20 cellular contexts compared by ENCODE assay signal in genomic region chr5:58002318-58002717, GRCh38.
A peak's percentile ranks its signal among the peaks of the same experiment; 100 is the strongest.
DNase-seq lines count a peak whose midpoint lies in the region; ATAC-seq and TF ChIP-seq lines count a peak whose summit lies in the region.
"Had no signal": no experiment of that assay in that cellular context is flagged by ENCODE, and none has a peak within 500 bp of the region (broad histone marks: within the 10 kb centered on the region; RNA-seq: fewer than 3 reads in every experiment).

No MANE protein-coding gene starts in this region.

- H3K36me3 Mint-ChIP-seq in activated T-helper 17 cell treated with anti-CD3 and anti-CD28 coated beads, Interleukin-2, amount 50 U/mL, for 72 hours (ENCODE audit: low read depth), result no peaks in the 10 kb centered on the region
- H3K36me3 Mint-ChIP-seq: neural progenitor cell had no signal

- H3K4me3 Mint-ChIP-seq in activated T-helper 17 cell treated with anti-CD3 and anti-CD28 coated beads, Interleukin-2, amount 50 U/mL, for 72 hours, result no peak overlapping the region
- H3K4me3 Mint-ChIP-seq: neural progenitor cell; stimulated activated naive CD8-positive, alpha-beta T cell treated with anti-CD3 and anti-CD28 coated beads, Interleukin-15, amount 100 ng/mL, for 72 hours had no signal

- H3K36me3 ChIP-seq in adipocyte (ENCODE audit: control insufficient read depth, insufficient read depth, low read length, severe bottlenecking), result no peaks in the 10 kb centered on the region
- no peaks in the 10 kb centered on the region for H3K36me3 ChIP-seq in mucosa of descending colon (ENCODE audit: low read depth)
- H3K36me3 ChIP-seq in mesendoderm (ENCODE audit: control insufficient read depth, insufficient read depth, low read length), result no peaks in the 10 kb centered on the region
- H3K36me3 ChIP-seq: adrenal gland, neural progenitor cell, tibial nerve had no signal

- H3K27ac ChIP-seq in mesendoderm (ENCODE audit: low read depth, low read length), result no peak overlapping the region
- H3K27ac ChIP-seq: adrenal gland, neural progenitor cell, tibial nerve had no signal

- no peak overlapping the region for H2BK15ac ChIP-seq in mesendoderm (replicated peaks; ENCODE audit: low read depth)

- DNase-seq in LHCN-M2 (ENCODE audit: low read depth), result peak; percentile 26
- peak; percentile 14 for DNase-seq in adipocyte (ENCODE audit: low read depth)
- DNase-seq in fibroblast of mammary gland (ENCODE audit: low read depth), result peak; percentile 8
- DNase-seq in mucosa of descending colon, result no peak
- no peak for DNase-seq in iPS-NIHi7 (ENCODE audit: extremely low spot score)
- DNase-seq in mesendoderm, result no peak
- DNase-seq: activated CD4-positive, alpha-beta T cell treated with anti-CD3 and anti-CD28 coated beads, Interleukin-2, amount 50 U/mL, for 4 hours; activated gamma-delta T cell; adrenal gland; AML-193; central memory CD4-positive, alpha-beta T cell; DND-41; NCI-H1092; NCI-H526; stimulated activated CD4-positive, alpha-beta T cell treated with anti-CD3 and anti-CD28 coated beads, Interleukin-4, amount 100 ng/mL, for 24 hours; stimulated activated naive CD8-positive, alpha-beta T cell treated with anti-CD3 and anti-CD28 coated beads, Interleukin-15, amount 100 ng/mL, for 72 hours had no signal

- no peak overlapping the region for H2BK5ac ChIP-seq in mesendoderm (ENCODE audit: low read length)

- H3K27ac Mint-ChIP-seq in activated T-helper 17 cell treated with anti-CD3 and anti-CD28 coated beads, Interleukin-2, amount 50 U/mL, for 72 hours, result no peak overlapping the region
- H3K27ac Mint-ChIP-seq: neural progenitor cell; stimulated activated naive CD8-positive, alpha-beta T cell treated with anti-CD3 and anti-CD28 coated beads, Interleukin-15, amount 100 ng/mL, for 72 hours had no signal

- H3K18ac ChIP-seq in mesendoderm (ENCODE audit: low read length), result no peak overlapping the region

- TF ChIP-seq CTCF in fibroblast of mammary gland (conservative IDR thresholded peaks at IDR 0.05; ENCODE audit: control insufficient read depth, insufficient read depth, low read depth, low read length) (no peak), mucosa of descending colon (IDR thresholded peaks at IDR 0.05) (no peak)

- no peaks in the 10 kb centered on the region for H3K9me3 Mint-ChIP-seq in activated T-helper 17 cell treated with anti-CD3 and anti-CD28 coated beads, Interleukin-2, amount 50 U/mL, for 72 hours
- H3K9me3 Mint-ChIP-seq: stimulated activated naive CD8-positive, alpha-beta T cell treated with anti-CD3 and anti-CD28 coated beads, Interleukin-15, amount 100 ng/mL, for 72 hours had no signal

- no peak for ATAC-seq in mucosa of descending colon
- ATAC-seq in activated T-helper 17 cell treated with anti-CD3 and anti-CD28 coated beads, Interleukin-2, amount 50 U/mL, for 72 hours (replicated peaks), result no peak
- ATAC-seq: left lobe of liver; stimulated activated naive CD8-positive, alpha-beta T cell treated with anti-CD3 and anti-CD28 coated beads, Interleukin-15, amount 100 ng/mL, for 72 hours had no signal

- no peaks in the 10 kb centered on the region for H3K27me3 Mint-ChIP-seq in activated T-helper 17 cell treated with anti-CD3 and anti-CD28 coated beads, Interleukin-2, amount 50 U/mL, for 72 hours

- H3K27me3 ChIP-seq in adipocyte (replicated peaks; ENCODE audit: control insufficient read depth, insufficient read depth, low read length), result no peaks in the 10 kb centered on the region
- H3K27me3 ChIP-seq in mesendoderm (ENCODE audit: insufficient read depth, low read length, poor library complexity), result no peaks in the 10 kb centered on the region
- H3K27me3 ChIP-seq: adrenal gland, neural progenitor cell, tibial nerve had no signal

- no peak overlapping the region for H3K4ac ChIP-seq in mesendoderm (ENCODE audit: low read depth, low read length)

- H3K79me2 ChIP-seq in mesendoderm (ENCODE audit: control insufficient read depth, insufficient read depth, low read length), result no peaks in the 10 kb centered on the region

- H3K4me1 ChIP-seq in adipocyte (ENCODE audit: control insufficient read depth, insufficient read depth, low read length), result no peaks in the 10 kb centered on the region
- no peaks in the 10 kb centered on the region for H3K4me1 ChIP-seq in mucosa of descending colon (ENCODE audit: low read depth)
- no peaks in the 10 kb centered on the region for H3K4me1 ChIP-seq in mesendoderm (ENCODE audit: control insufficient read depth, low read depth, low read length)
- H3K4me1 ChIP-seq: adrenal gland, neural progenitor cell, tibial nerve had no signal

- H3K4me1 Mint-ChIP-seq in activated T-helper 17 cell treated with anti-CD3 and anti-CD28 coated beads, Interleukin-2, amount 50 U/mL, for 72 hours, result no peaks in the 10 kb centered on the region
- H3K4me1 Mint-ChIP-seq: stimulated activated naive CD8-positive, alpha-beta T cell treated with anti-CD3 and anti-CD28 coated beads, Interleukin-15, amount 100 ng/mL, for 72 hours had no signal

- H3K4me2 ChIP-seq in mesendoderm (ENCODE audit: low read length), result no peak overlapping the region
- H3K4me2 ChIP-seq: neural progenitor cell had no signal

- H3K23ac ChIP-seq in mesendoderm (ENCODE audit: low read length), result no peak overlapping the region

- H2BK120ac ChIP-seq in mesendoderm (ENCODE audit: low read depth, low read length), result no peak overlapping the region

- H3K4me3 ChIP-seq in adipocyte (ENCODE audit: low read length) (no peak overlapping the region), fibroblast of mammary gland (ENCODE audit: control insufficient read depth, low read depth, low read length) (no peak overlapping the region), mucosa of descending colon (no peak overlapping the region), mesendoderm (ENCODE audit: low read length) (no peak overlapping the region)
- H3K4me3 ChIP-seq: adrenal gland, neural progenitor cell, tibial nerve had no signal

- no CpG with 5 or more reads among the region's 3 CpGs for WGBS in mesendoderm (ENCODE audit: extremely low coverage, insufficient coverage, low lambda C conversion rate)

- H3K9ac ChIP-seq in adipocyte (ENCODE audit: low read length) (no peak overlapping the region), mesendoderm (ENCODE audit: low read length) (no peak overlapping the region)
- H3K9ac ChIP-seq: neural progenitor cell had no signal

- no peak overlapping the region for H4K5ac ChIP-seq in mesendoderm (ENCODE audit: low read length)

- H3K79me1 ChIP-seq in mesendoderm (ENCODE audit: low read length), result no peaks in the 10 kb centered on the region

- H4K8ac ChIP-seq in mesendoderm (ENCODE audit: low read depth, low read length), result no peak overlapping the region

- intact Hi-C loops in mucosa of descending colon (cut with DNase I, micrococcal nuclease), result no loop called here

- H3K56ac ChIP-seq in mesendoderm (ENCODE audit: low read length), result no peak overlapping the region

- H3K9me3 ChIP-seq in adipocyte (ENCODE audit: control insufficient read depth, low read length), result no peaks in the 10 kb centered on the region
- H3K9me3 ChIP-seq in mucosa of descending colon, result no peaks in the 10 kb centered on the region
- H3K9me3 ChIP-seq: adrenal gland, tibial nerve had no signal

- H2AK5ac ChIP-seq in mesendoderm (ENCODE audit: low read length), result no peak overlapping the region

Comparison
In these comparisons a context has a peak if more than half of its experiments do, and no peak if none do; other contexts are left out.
1. DNase-seq: peak in LHCN-M2 (single experiment), adipocyte (single experiment) and fibroblast of mammary gland (single experiment); none in mucosa of descending colon (0 of 3), iPS-NIHi7 (single experiment) and mesendoderm (single experiment).